Comparison of ENCODE assay signal across 9 cellular contexts in the genomic region with DNA sequence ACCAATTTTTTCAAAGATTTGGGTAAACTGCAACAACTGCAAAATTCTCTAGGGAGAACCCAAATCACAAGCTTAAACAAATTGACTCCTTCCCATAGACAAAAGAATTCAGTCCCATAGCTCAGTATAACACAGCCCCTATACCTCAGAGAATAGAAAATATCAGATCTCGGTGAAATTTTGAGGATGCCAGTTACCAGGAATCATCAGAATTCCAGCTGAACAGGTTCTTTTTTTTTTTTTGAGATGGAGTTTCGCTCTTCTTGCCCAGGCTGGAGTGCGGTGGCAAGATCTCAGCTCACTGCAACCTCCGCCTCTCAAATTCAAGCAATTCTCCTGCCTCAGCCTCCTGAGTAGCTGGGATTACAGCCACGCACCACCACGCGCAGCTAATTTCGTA.
"Had no signal": no experiment of that assay in that cellular context is flagged by ENCODE, and none has a peak within 500 bp of the region (broad histone marks: within the 10 kb centered on the region; RNA-seq: fewer than 3 reads in every experiment).

No MANE protein-coding gene starts in this region.

- H3K4me2 ChIP-seq: GM23338 had no signal

- H3K4me3 ChIP-seq: GM23248, GM23338, HAP-1 had no signal

- H3K4me1 Mint-ChIP-seq: GM23338, H9 had no signal

- H3K9me3 ChIP-seq: HAP-1 had no signal

- H3K27ac Mint-ChIP-seq: GM23338, HFFc6 had no signal

- H3K27ac ChIP-seq: GM23248 had no signal

- H3K4me3 Mint-ChIP-seq: GM23338, H9, HFFc6 had no signal

- H3K9ac ChIP-seq: GM23248 had no signal

- ATAC-seq: GM23338, HCT116 had no signal

- H3K4me1 ChIP-seq: HAP-1 had no signal

- H3K9me3 Mint-ChIP-seq: GM23338, H9, HFFc6 had no signal

- H2AFZ ChIP-seq: GM23248, GM23338 had no signal

- DNase-seq: GM23248, GOT3, H7, H9, HCEC 1CT, HFFc6 had no signal
